ENCODE assay signal across 24 cellular contexts in genomic region chr12:47750916-47751470, GRCh38. TPM values are rescaled to one million over a fixed set of nuclear protein-coding genes. Genes with fewer than 3 reads are reported as not detected.
"Had no signal": no experiment of that assay in that cellular context is flagged by ENCODE, and none has a peak within 500 bp of the region (broad histone marks: within the 10 kb centered on the region; RNA-seq: fewer than 3 reads in every experiment).

No MANE protein-coding gene starts in this region.

- H3K36me3 ChIP-seq: cardiac muscle cell, pancreas, uterus had no signal

- ATAC-seq: activated CD4-positive, CD25-positive, alpha-beta regulatory T cell treated with anti-CD3 and anti-CD28 coated beads, Interleukin-2, amount 50 U/mL, for 24 hours; left ventricle myocardium superior; natural killer cell treated with Interleukin-12 subunit alpha and Interleukin-12 subunit beta and Interleukin-15 and Interleukin-18, amount 100 ng/mL, for 72 hours; pancreas; psoas muscle; stimulated activated naive CD8-positive, alpha-beta T cell treated with anti-CD3 and anti-CD28 coated beads, Interleukin-15, amount 100 ng/mL, for 72 hours had no signal

- H3K4me3 Mint-ChIP-seq: activated CD4-positive, alpha-beta memory T cell treated with anti-CD3 and anti-CD28 coated beads, Interleukin-2, amount 10 ng/mL, durations not matched to agents 7 days and 5 days; activated CD4-positive, alpha-beta T cell treated with anti-CD3 and anti-CD28 coated beads, Interleukin-2, amount 10 ng/mL, durations not matched to agents 24 days and 14 days; activated naive CD4-positive, alpha-beta T cell treated with anti-CD3 and anti-CD28 coated beads, Interleukin-2, amount 10 ng/mL, durations not matched to agents 7 days and 5 days; natural killer cell treated with Interleukin-12 subunit alpha and Interleukin-12 subunit beta and Interleukin-15 and Interleukin-18, amount 100 ng/mL, for 72 hours; stimulated activated naive CD8-positive, alpha-beta T cell treated with anti-CD3 and anti-CD28 coated beads, Interleukin-15, amount 100 ng/mL, for 72 hours had no signal

- H3K9me3 Mint-ChIP-seq: activated CD4-positive, alpha-beta memory T cell treated with anti-CD3 and anti-CD28 coated beads, Interleukin-2, amount 10 ng/mL, durations not matched to agents 7 days and 5 days; activated CD4-positive, alpha-beta T cell treated with anti-CD3 and anti-CD28 coated beads, Interleukin-2, amount 10 ng/mL, durations not matched to agents 24 days and 14 days; activated naive CD4-positive, alpha-beta T cell treated with anti-CD3 and anti-CD28 coated beads, Interleukin-2, amount 10 ng/mL, durations not matched to agents 7 days and 5 days; natural killer cell treated with Interleukin-12 subunit alpha and Interleukin-12 subunit beta and Interleukin-15 and Interleukin-18, amount 100 ng/mL, for 72 hours; stimulated activated naive CD8-positive, alpha-beta T cell treated with anti-CD3 and anti-CD28 coated beads, Interleukin-15, amount 100 ng/mL, for 72 hours had no signal

- H3K36me3 Mint-ChIP-seq: activated naive CD4-positive, alpha-beta T cell treated with anti-CD3 and anti-CD28 coated beads, Interleukin-2, amount 10 ng/mL, durations not matched to agents 7 days and 5 days; natural killer cell treated with Interleukin-12 subunit alpha and Interleukin-12 subunit beta and Interleukin-15 and Interleukin-18, amount 100 ng/mL, for 72 hours had no signal

- H3K27ac Mint-ChIP-seq: activated CD4-positive, alpha-beta memory T cell treated with anti-CD3 and anti-CD28 coated beads, Interleukin-2, amount 10 ng/mL, durations not matched to agents 7 days and 5 days; activated CD4-positive, alpha-beta T cell treated with anti-CD3 and anti-CD28 coated beads, Interleukin-2, amount 10 ng/mL, durations not matched to agents 24 days and 14 days; activated naive CD4-positive, alpha-beta T cell treated with anti-CD3 and anti-CD28 coated beads, Interleukin-2, amount 10 ng/mL, durations not matched to agents 7 days and 5 days; natural killer cell treated with Interleukin-12 subunit alpha and Interleukin-12 subunit beta and Interleukin-15 and Interleukin-18, amount 100 ng/mL, for 72 hours had no signal

- H3K9me3 ChIP-seq: neutrophil, pancreas, psoas muscle, right atrium auricular region, testis, uterus had no signal

- H3K27ac ChIP-seq: cardiac muscle cell, neutrophil, pancreas, psoas muscle, testis, uterus had no signal

- DNase-seq: activated CD4-positive, alpha-beta memory T cell treated with anti-CD3 and anti-CD28 coated beads, Interleukin-2, amount 10 ng/mL, durations not matched to agents 7 days and 5 days; activated CD4-positive, alpha-beta T cell treated with anti-CD3 and anti-CD28 coated beads, Interleukin-2, amount 10 ng/mL, durations not matched to agents 24 days and 14 days; activated effector memory CD4-positive, alpha-beta T cell treated with anti-CD3 and anti-CD28 coated beads, Interleukin-2, amount 50 U/mL, for 16 hours; activated naive CD4-positive, alpha-beta T cell treated with anti-CD3 and anti-CD28 coated beads, Interleukin-2, amount 10 ng/mL, durations not matched to agents 7 days and 5 days; amygdala; effector CD4-positive, alpha-beta T cell; foreskin melanocyte; glutamatergic neuron; hippocampal formation; left ventricle myocardium superior; midbrain; psoas muscle; stimulated activated naive CD8-positive, alpha-beta T cell treated with anti-CD3 and anti-CD28 coated beads, Interleukin-15, amount 100 ng/mL, for 72 hours; testis; trophoblast cell; uterus had no signal

- H3K27me3 ChIP-seq: cardiac muscle cell, neutrophil, pancreas, right atrium auricular region, testis, uterus had no signal

- H3K4me3 ChIP-seq: cardiac muscle cell, pancreas, psoas muscle, right atrium auricular region, testis, uterus had no signal

RNA-seq across cellular contexts. Expression of gene ENDOU, which starts 25.7 kb away (rescaled TPM):
- total RNA-seq: activated CD4-positive, alpha-beta memory T cell treated with anti-CD3 and anti-CD28 coated beads, Interleukin-2, amount 10 ng/mL, durations not matched to agents 7 days and 5 days; chondrocyte; natural killer cell treated with Interleukin-12 subunit alpha and Interleukin-12 subunit beta and Interleukin-15 and Interleukin-18, amount 100 ng/mL, for 72 hours; T-helper 2 cell treated with Interferon-gamma antibody and Interleukin-4, amounts not matched to agents 100 ng/mL and 5 ng/mL, for 36 hours had no signal
